In the genomic region with DNA sequence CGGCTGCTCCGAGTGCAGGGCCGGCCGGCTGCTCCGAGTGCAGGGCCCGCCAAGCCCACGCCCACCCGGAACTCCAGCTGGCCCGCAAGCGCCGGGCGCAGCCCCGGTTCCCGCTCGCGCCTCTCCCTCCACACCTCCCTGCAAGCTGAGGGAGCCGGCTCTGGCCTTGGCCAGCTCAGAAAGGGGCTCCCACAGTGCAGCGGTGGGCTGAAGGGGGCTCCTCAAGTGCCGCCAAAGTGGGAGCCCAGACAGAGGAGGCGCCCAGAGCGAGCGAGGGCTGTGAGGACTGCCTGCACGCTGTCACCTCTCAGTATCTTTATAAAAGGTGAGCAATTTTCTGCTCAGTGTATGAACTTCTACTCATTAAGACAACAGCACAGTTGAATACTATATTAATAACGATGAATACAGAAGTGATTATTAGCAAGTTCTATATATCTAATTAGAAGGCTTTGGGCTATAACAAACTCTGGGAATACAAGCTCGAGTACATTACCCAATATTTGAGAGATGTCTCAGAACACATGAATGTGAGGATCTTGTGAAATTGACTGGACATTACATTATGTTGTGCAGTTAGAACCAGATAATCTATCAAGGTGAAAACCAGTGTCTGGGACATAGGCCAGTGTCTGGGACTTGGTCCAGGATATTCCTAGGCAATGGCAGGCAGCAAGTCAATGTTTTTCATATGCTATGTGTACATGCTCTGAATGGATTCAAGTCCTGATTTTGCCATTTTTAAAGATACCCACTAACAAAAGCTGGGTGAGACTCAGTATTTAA, we compare ENCODE assay signal across 7 cellular contexts.
A peak's percentile ranks its signal among the peaks of the same experiment; 100 is the strongest.
DNase-seq lines count a peak whose midpoint lies in the region; TF ChIP-seq lines count a peak whose summit lies in the region.
"Not testable (repeated sequence)": the region's sequence is repeated elsewhere in the genome, so short reads cannot be mapped to it uniquely, and the experiment has no call there.

No MANE protein-coding gene starts in this region.

- H3K4me3 ChIP-seq in astrocyte of the cerebellum (ENCODE audit: low read depth, low read length) (peak overlapping the region; percentile 11), esophagus (ENCODE audit: low read depth in 1 of 2, low read length in 2 of 2) (peak overlapping the region; percentile 34 to 37), iPS DF 6.9 (ENCODE audit: low read length) (0 out of 2 replicates have a peak overlapping the region, but pooled peaks have one; percentile 6), skeletal muscle satellite cell (ENCODE audit: low read length) (peak overlapping the region; percentile 29)

- WGBS in esophagus, 2 donors: 11 to 30% methylated on average over 9 to 25 of the region's 25 CpGs
- WGBS in iPS DF 6.9 (ENCODE audit: insufficient coverage, insufficient read length): no CpG with 5 or more reads among the region's 25 CpGs

- in situ Hi-C loops in astrocyte of the cerebellum (cut with HindIII; ENCODE audit: low sequenced_read_pairs): not testable (repeated sequence)

- TF ChIP-seq CTCF in astrocyte of the cerebellum (IDR thresholded peaks at IDR 0.05; ENCODE audit: low read depth, low read length, missing control alignments): not testable (repeated sequence)

- H3K36me3 ChIP-seq in esophagus (ENCODE audit: control insufficient read depth in 2 of 2, insufficient read depth in 2 of 2, low read length in 1 of 2); iPS DF 6.9 (ENCODE audit: control insufficient read depth, insufficient read depth, low read length); skeletal muscle satellite cell (ENCODE audit: insufficient read depth, low read length): not testable (repeated sequence)

- peak overlapping the region in 1 of 2 donors; percentile 13 for H3K27ac ChIP-seq in esophagus (ENCODE audit: low read depth in 2 of 2, low read length in 1 of 2)
- H3K27ac ChIP-seq in iPS DF 6.9 (ENCODE audit: low read length): not testable (repeated sequence)

- H3K9me3 ChIP-seq in esophagus (ENCODE audit: control insufficient read depth in 2 of 2, insufficient read depth in 1 of 2, low read depth in 1 of 2, low read length in 1 of 2); iPS DF 6.9 (ENCODE audit: control insufficient read depth, insufficient read depth, low read length); skeletal muscle satellite cell (replicated peaks; ENCODE audit: low read length): not testable (repeated sequence)

- not testable (repeated sequence) for H3K27me3 ChIP-seq in esophagus (ENCODE audit: control insufficient read depth in 1 of 2, insufficient read depth in 2 of 2, low read length in 2 of 2); iPS DF 6.9 (ENCODE audit: control insufficient read depth, insufficient read depth, low read length); skeletal muscle satellite cell (ENCODE audit: control insufficient read depth, insufficient read depth, low read length)

- peak; percentile 35 for DNase-seq in EL
- peak; percentile 66 for DNase-seq in NCI-H82 (lab: John Stamatoyannopoulos, UW)
- peak; percentile 71 for DNase-seq in astrocyte of the cerebellum (ENCODE audit: low read depth)
- not testable (repeated sequence) for DNase-seq in iPS DF 6.9 (ENCODE audit: low read depth, low spot score)
- DNase-seq in myocyte (ENCODE audit: low read depth): peak; percentile 4

- H3K4me2 ChIP-seq in skeletal muscle satellite cell (ENCODE audit: low read length): peak overlapping the region; percentile 71

- H3K4me1 ChIP-seq in esophagus (ENCODE audit: control insufficient read depth in 2 of 2, insufficient read depth in 2 of 2, low read length in 1 of 2); iPS DF 6.9 (ENCODE audit: control insufficient read depth, insufficient read depth, low read length): not testable (repeated sequence)
- H3K4me1 ChIP-seq in skeletal muscle satellite cell (ENCODE audit: control insufficient read depth, insufficient read depth, low read length): peaks cover 25% of the 10 kb centered on the region

- H3K9ac ChIP-seq in skeletal muscle satellite cell (ENCODE audit: low read depth, low read length): peak overlapping the region; percentile 2
